ENCODE assay signal across 8 cellular contexts in the genomic region with DNA sequence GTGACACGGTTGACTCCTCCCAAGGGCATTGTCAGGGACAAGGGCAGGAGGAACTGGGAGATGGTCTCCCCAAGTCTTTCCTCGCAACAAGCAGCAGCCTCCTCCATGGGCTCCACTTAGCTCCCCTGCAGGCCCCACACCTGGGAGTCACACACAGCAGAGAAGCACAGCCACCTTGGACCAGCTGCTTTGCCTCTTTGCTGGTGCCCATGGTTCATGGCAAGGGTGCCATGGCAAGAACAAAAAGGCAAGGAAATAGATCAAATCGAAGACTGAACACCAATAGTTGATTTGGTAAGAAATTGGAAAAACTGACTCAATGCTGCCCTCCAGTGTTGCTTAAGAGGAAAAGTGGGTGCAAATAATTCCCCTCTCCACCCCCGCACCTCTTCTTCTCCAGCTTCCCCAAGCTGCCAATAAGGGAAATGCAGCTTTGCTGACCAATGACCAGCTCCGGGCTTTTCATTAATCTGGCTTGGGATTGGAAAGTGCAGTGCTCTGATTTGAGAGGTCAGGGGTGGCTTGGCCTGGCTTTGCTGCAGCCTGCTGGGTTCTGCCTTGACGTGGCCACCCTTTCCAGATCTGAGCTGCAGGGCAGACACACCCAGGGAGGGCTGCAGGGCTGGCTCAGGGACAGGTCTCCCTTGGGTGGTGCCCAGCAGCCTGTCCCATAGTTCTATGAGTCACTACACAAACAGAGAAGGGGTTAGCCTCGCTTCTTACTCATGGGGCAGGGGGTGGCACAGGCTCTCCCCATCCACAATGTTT.
DNase-seq lines count a peak whose midpoint lies in the region; ATAC-seq, FAIRE-seq and TF ChIP-seq lines count a peak whose summit lies in the region.

No MANE protein-coding gene starts in this region.

- H3K27me3 ChIP-seq in MM.1S (replicated peaks; ENCODE audit: insufficient read depth, low read length), result no peaks in the 10 kb centered on the region
- H3K27me3 ChIP-seq in gastrocnemius medialis, result peaks cover 0 to 3% (median 0%) of the 10 kb centered on the region in 3 donors

- no peaks in the 10 kb centered on the region for H4K20me1 ChIP-seq in MM.1S (ENCODE audit: insufficient read depth, low read length)

- peak; percentile 48 for ATAC-seq in GM21423 (IDR thresholded peaks at IDR 0.05; ENCODE audit: unreplicated experiment)
- peak; percentile 61 to 70 for ATAC-seq in gastrocnemius medialis

- no peak for TF ChIP-seq POLR2A in gastrocnemius medialis (IDR thresholded peaks at IDR 0.05)

- peaks cover 23% of the 10 kb centered on the region for H3K4me1 Mint-ChIP-seq in brain

- FAIRE-seq in D721Med (lab: Jason Lieb, UNC), result peak; percentile 55

- peaks cover 25% of the 10 kb centered on the region for H3K27me3 Mint-ChIP-seq in brain

- H3K9me3 Mint-ChIP-seq in brain, result peaks cover 24 to 44% (median 35%) of the 10 kb centered on the region in 5 experiments

- in situ Hi-C loops in SK-MEL-5 (cut with HindIII; ENCODE audit: low pct_unique_long_range_greater_than_20kb, low sequenced_read_pairs) (no loop called here), gastrocnemius medialis (cut with MboI; ENCODE audit: low sequenced_read_pairs in 4 of 4) (loop anchor here (5.0 to 10.0 kb wide), 5 partner anchors 64 to 286 kb away; no protein-coding TSS in a partner anchor)

- DNase-seq in D721Med (ENCODE audit: insufficient read length, low spot score), result peak; percentile 62
- peak; percentile 72 for DNase-seq in MM.1S
- peak; percentile 85 for DNase-seq in SK-MEL-5 (ENCODE audit: low read depth, low spot score)
- DNase-seq in hippocampal formation (lab: John Stamatoyannopoulos, UW), result peak; percentile 37 to 76
- peak; percentile 29 to 43 for DNase-seq in gastrocnemius medialis
- DNase-seq in stimulated activated CD4-positive, alpha-beta T cell treated with anti-CD3 and anti-CD28 coated beads, Interleukin-4, amount 100 ng/mL, for 1 hour, result no peak

- H3K36me3 ChIP-seq in MM.1S (replicated peaks; ENCODE audit: insufficient read depth, low read length) (no peaks in the 10 kb centered on the region), gastrocnemius medialis (no peaks in the 10 kb centered on the region)

- H3K27ac Mint-ChIP-seq in brain, result peak overlapping the region in 3 of 5 experiments; percentile 31 to 49 (median 45)

- H3K4me1 ChIP-seq in MM.1S (ENCODE audit: low read length) (peaks cover 25% of the 10 kb centered on the region), gastrocnemius medialis (peaks cover 8 to 21% of the 10 kb centered on the region in 2 donors)

- no peaks in the 10 kb centered on the region for H3K9me2 ChIP-seq in MM.1S (replicated peaks; ENCODE audit: insufficient read depth, low read length)

- H3K36me3 Mint-ChIP-seq in brain, result peaks cover 53% of the 10 kb centered on the region

- no peak overlapping the region for H3K4me3 ChIP-seq in MM.1S (ENCODE audit: low read length)
- no peak overlapping the region for H3K4me3 ChIP-seq in gastrocnemius medialis

- H3K4me3 Mint-ChIP-seq in brain, result no peak overlapping the region

- TF ChIP-seq CTCF in D721Med (IDR thresholded peaks at IDR 0.05; ENCODE audit: insufficient read depth, missing control alignments), result peak; percentile 71
- TF ChIP-seq CTCF in MM.1S (IDR thresholded peaks at IDR 0.05; ENCODE audit: low read length), result peak; percentile 91
- peak; percentile 95 to 96 for TF ChIP-seq CTCF in brain (conservative IDR thresholded peaks at IDR 0.05)
- peak; percentile 74 to 89 (median 80) for TF ChIP-seq CTCF in gastrocnemius medialis (IDR thresholded peaks at IDR 0.05 in 4 of 5, conservative IDR thresholded peaks at IDR 0.05 in 1 of 5)

- H3K4me2 ChIP-seq in MM.1S (ENCODE audit: low read depth, low read length), result peak overlapping the region; percentile 23; the same call in 1 of the 2 replicates

- peak overlapping the region; percentile 72 for H2AFZ ChIP-seq in MM.1S (ENCODE audit: low read length)

- H3K9ac ChIP-seq in MM.1S (ENCODE audit: low read length), result no peak overlapping the region

- intact Hi-C loops in gastrocnemius medialis (cut with DNase I; ENCODE audit: low total_unique reads), result loop anchor here (1.0 to 5.0 kb wide), 3 partner anchors 161 to 288 kb away; partner anchors contain the start of gene KLF13

- no peaks in the 10 kb centered on the region for H3K9me3 ChIP-seq in MM.1S (replicated peaks; ENCODE audit: insufficient read depth, low read length)
- no peaks in the 10 kb centered on the region for H3K9me3 ChIP-seq in gastrocnemius medialis

- H3F3A ChIP-seq in MM.1S (ENCODE audit: insufficient read depth, low read length), result peaks cover 6% of the 10 kb centered on the region; the same call in 1 of the 2 replicates

- H3K27ac ChIP-seq in MM.1S (ENCODE audit: low read length), result no peak overlapping the region
- H3K27ac ChIP-seq in gastrocnemius medialis, result no peak overlapping the region

- no peaks in the 10 kb centered on the region for H3K79me2 ChIP-seq in MM.1S (ENCODE audit: low read length)
